ENCODE assay signal across 22 cellular contexts in genomic region chr4:101464596-101464995, GRCh38.
"Had no signal": no experiment of that assay in that cellular context is flagged by ENCODE, and none has a peak within 500 bp of the region (broad histone marks: within the 10 kb centered on the region; RNA-seq: fewer than 3 reads in every experiment).

No MANE protein-coding gene starts in this region.

- H3K4me3 ChIP-seq: esophagus squamous epithelium, gastroesophageal sphincter, lung, spleen, testis, tibial nerve had no signal

- H3K27ac ChIP-seq: esophagus squamous epithelium, gastroesophageal sphincter, parathyroid adenoma, spleen, testis, tibial nerve had no signal

- H3K27me3 ChIP-seq: esophagus squamous epithelium, gastroesophageal sphincter, spleen, testis, tibial nerve had no signal

- H3K27ac Mint-ChIP-seq: dendritic cell treated with granulocyte-macrophage colony-stimulating factor and Interleukin-4, amounts not matched to agents 40 ng/mL and 50 ng/mL, for 4 days; naive thymus-derived CD4-positive, alpha-beta T cell; nephron progenitor cell; stimulated activated naive B cell treated with anti-CD40 and anti-IgM and Interleukin-4, amounts not matched to agents 10 μg/mL and 1 μg/mL and 100 μg/mL, for 72 hours; stimulated activated naive CD8-positive, alpha-beta T cell treated with anti-CD3 and anti-CD28 coated beads, Interleukin-15, amount 100 ng/mL, for 72 hours had no signal

- H3K36me3 Mint-ChIP-seq: naive thymus-derived CD4-positive, alpha-beta T cell had no signal

- H3K79me2 ChIP-seq: parathyroid adenoma had no signal

- H3K4me1 Mint-ChIP-seq: naive thymus-derived CD4-positive, alpha-beta T cell; nephron progenitor cell; stimulated activated naive CD8-positive, alpha-beta T cell treated with anti-CD3 and anti-CD28 coated beads, Interleukin-15, amount 100 ng/mL, for 72 hours had no signal

- DNase-seq: effector memory CD8-positive, alpha-beta T cell; esophagus squamous epithelium; foreskin fibroblast; glutamatergic neuron; left colon; left ventricle myocardium superior; mesenchymal stem cell; naive thymus-derived CD4-positive, alpha-beta T cell; nephron progenitor cell; spleen; stimulated activated CD4-positive, alpha-beta T cell treated with anti-CD3 and anti-CD28 coated beads, Interleukin-15, amount 100 ng/mL, for 24 hours; stimulated activated CD4-positive, alpha-beta T cell treated with anti-CD3 and anti-CD28 coated beads, Interleukin-1b, Interleukin-23, amount 100 ng/mL, for 48 hours; stimulated activated CD4-positive, alpha-beta T cell treated with anti-CD3 and anti-CD28 coated beads, Interleukin-4, amount 100 ng/mL, for 24 hours; stimulated activated naive B cell treated with anti-CD40 and anti-IgM and Interleukin-4, amounts not matched to agents 10 μg/mL and 1 μg/mL and 100 μg/mL, for 72 hours; stimulated activated naive CD8-positive, alpha-beta T cell treated with anti-CD3 and anti-CD28 coated beads, Interleukin-15, amount 100 ng/mL, for 72 hours; testis had no signal

- H3K4me3 Mint-ChIP-seq: dendritic cell treated with granulocyte-macrophage colony-stimulating factor and Interleukin-4, amounts not matched to agents 40 ng/mL and 50 ng/mL, for 4 days; effector memory CD8-positive, alpha-beta T cell; naive thymus-derived CD4-positive, alpha-beta T cell; nephron progenitor cell; stimulated activated naive B cell treated with anti-CD40 and anti-IgM and Interleukin-4, amounts not matched to agents 10 μg/mL and 1 μg/mL and 100 μg/mL, for 72 hours; stimulated activated naive CD8-positive, alpha-beta T cell treated with anti-CD3 and anti-CD28 coated beads, Interleukin-15, amount 100 ng/mL, for 72 hours had no signal

- H2AFZ ChIP-seq: parathyroid adenoma had no signal

- H3K9me3 Mint-ChIP-seq: effector memory CD8-positive, alpha-beta T cell had no signal

- H3K27me3 Mint-ChIP-seq: dendritic cell treated with granulocyte-macrophage colony-stimulating factor and Interleukin-4, amounts not matched to agents 40 ng/mL and 50 ng/mL, for 4 days; stimulated activated naive B cell treated with anti-CD40 and anti-IgM and Interleukin-4, amounts not matched to agents 10 μg/mL and 1 μg/mL and 100 μg/mL, for 72 hours had no signal

- H3K36me3 ChIP-seq: esophagus squamous epithelium, gastroesophageal sphincter, spleen, tibial nerve had no signal

- H3K4me1 ChIP-seq: esophagus squamous epithelium, gastroesophageal sphincter, parathyroid adenoma, spleen, testis, tibial nerve had no signal

- ATAC-seq: effector memory CD8-positive, alpha-beta T cell; gastroesophageal sphincter; left colon; left ventricle myocardium superior; naive thymus-derived CD4-positive, alpha-beta T cell; sciatic nerve; stimulated activated naive B cell treated with anti-CD40 and anti-IgM and Interleukin-4, amounts not matched to agents 10 μg/mL and 1 μg/mL and 100 μg/mL, for 72 hours; stimulated activated naive CD8-positive, alpha-beta T cell treated with anti-CD3 and anti-CD28 coated beads, Interleukin-15, amount 100 ng/mL, for 72 hours had no signal
